Comparison of ENCODE assay signal across 27 cellular contexts in the genomic region with DNA sequence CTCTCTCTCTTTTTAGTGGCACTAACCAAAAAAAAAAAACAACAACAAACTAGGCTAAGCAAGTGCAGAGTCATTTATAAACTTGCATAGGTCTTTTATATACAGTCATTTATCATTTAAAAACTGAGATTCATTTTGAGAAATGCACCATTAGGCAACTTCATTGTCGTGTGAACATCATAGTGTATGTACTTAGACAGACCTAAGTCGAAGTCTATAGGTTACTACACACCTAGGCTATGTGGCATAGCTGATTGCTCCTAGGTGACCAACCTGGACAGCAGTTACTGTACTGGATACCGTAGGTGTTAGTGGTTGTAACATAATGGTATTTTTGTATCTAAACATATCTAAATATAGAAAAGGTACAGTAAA.
"Had no signal": no experiment of that assay in that cellular context is flagged by ENCODE, and none has a peak within 500 bp of the region (broad histone marks: within the 10 kb centered on the region; RNA-seq: fewer than 3 reads in every experiment).

No MANE protein-coding gene starts in this region.

- H3K27me3 Mint-ChIP-seq: dendritic cell treated with granulocyte-macrophage colony-stimulating factor and Interleukin-4, amounts not matched to agents 40 ng/mL and 50 ng/mL, for 4 days; memory B cell; naive B cell; progenitor cell of endocrine pancreas; type B pancreatic cell had no signal

- ATAC-seq: esophagus mucosa; gastrocnemius medialis; left lobe of liver; mucosa of descending colon; sciatic nerve; stimulated activated naive CD8-positive, alpha-beta T cell treated with anti-CD3 and anti-CD28 coated beads, Interleukin-15, Interleukin-2, amounts not matched to agents 100 U/mL and 50 U/mL, for 24 hours had no signal

- H3K4me3 Mint-ChIP-seq: dendritic cell treated with granulocyte-macrophage colony-stimulating factor and Interleukin-4, amounts not matched to agents 40 ng/mL and 50 ng/mL, for 4 days; endodermal cell; memory B cell; nephron; neural progenitor cell; type B pancreatic cell had no signal

- H3K9me3 Mint-ChIP-seq: dendritic cell treated with granulocyte-macrophage colony-stimulating factor and Interleukin-4, amounts not matched to agents 40 ng/mL and 50 ng/mL, for 4 days; endodermal cell; memory B cell; naive B cell; nephron; neural progenitor cell; type B pancreatic cell had no signal

- H3K9me3 ChIP-seq: colonic mucosa, gastrocnemius medialis, mucosa of descending colon, right atrium auricular region, testis, tibial artery had no signal

- H3K27ac Mint-ChIP-seq: dendritic cell treated with granulocyte-macrophage colony-stimulating factor and Interleukin-4, amounts not matched to agents 40 ng/mL and 50 ng/mL, for 4 days; endodermal cell; memory B cell; neural progenitor cell; progenitor cell of endocrine pancreas; type B pancreatic cell had no signal

- DNase-seq: colonic mucosa; effector CD8-positive, alpha-beta T cell; endodermal cell; foreskin fibroblast; gastrocnemius medialis; head of caudate nucleus; kidney; mucosa of descending colon; naive B cell; stimulated activated CD4-positive, alpha-beta T cell treated with anti-CD3 and anti-CD28 coated beads, Interleukin-12 subunit alpha, Interleukin-12 subunit beta, amount 100 ng/mL, for 4 hours; stimulated activated CD4-positive, alpha-beta T cell treated with anti-CD3 and anti-CD28 coated beads, Interleukin-1b, Interleukin-23, amount 100 ng/mL, for 48 hours; stimulated activated CD4-positive, alpha-beta T cell treated with anti-CD3 and anti-CD28 coated beads, Interleukin-4, amount 100 ng/mL, for 1 hour; stimulated activated CD8-positive, alpha-beta memory T cell treated with anti-CD3 and anti-CD28 coated beads, Interleukin-4, amount 100 ng/mL, for 48 hours; stimulated activated naive CD8-positive, alpha-beta T cell treated with anti-CD3 and anti-CD28 coated beads, Interleukin-15, Interleukin-2, amounts not matched to agents 100 U/mL and 50 U/mL, for 24 hours; substantia nigra; testis; tibial artery had no signal

- H3K4me1 Mint-ChIP-seq: endodermal cell, neural progenitor cell had no signal
